8 cellular contexts compared by ENCODE assay signal in genomic region chr19:21328402-21328801, GRCh38. TPM values are rescaled to one million over a fixed set of nuclear protein-coding genes. Genes with fewer than 3 reads are reported as not detected.
DNase-seq lines count a peak whose midpoint lies in the region; ATAC-seq and TF ChIP-seq lines count a peak whose summit lies in the region.

No MANE protein-coding gene starts in this region.

- H3K4me1 ChIP-seq in CD8-positive, alpha-beta memory T cell (ENCODE audit: insufficient read depth, low read length): peaks cover 15% of the 10 kb centered on the region
- H3K4me1 ChIP-seq in spleen: peaks cover 11 to 41% (median 25%) of the 10 kb centered on the region in 6 donors

- peak overlapping the region; percentile 96 for H3K27ac ChIP-seq in CD8-positive, alpha-beta memory T cell (ENCODE audit: low read depth, low read length)
- peak overlapping the region; percentile 89 to 99 (median 96) for H3K27ac ChIP-seq in spleen

- H3K36me3 ChIP-seq in CD8-positive, alpha-beta memory T cell (ENCODE audit: insufficient read depth, low read length): peaks cover 4% of the 10 kb centered on the region
- peaks cover 0 to 38% (median 16%) of the 10 kb centered on the region in 6 donors for H3K36me3 ChIP-seq in spleen

- no peaks in the 10 kb centered on the region for H3K9me3 ChIP-seq in CD8-positive, alpha-beta memory T cell (ENCODE audit: low read length)
- H3K9me3 ChIP-seq in spleen: peaks cover 0 to 35% (median 17%) of the 10 kb centered on the region in 8 donors

- no peaks in the 10 kb centered on the region for H3K27me3 Mint-ChIP-seq in CD8-positive, alpha-beta memory T cell
- H3K27me3 Mint-ChIP-seq in IgD-negative memory B cell: no peaks in the 10 kb centered on the region
- no peaks in the 10 kb centered on the region for H3K27me3 Mint-ChIP-seq in activated naive CD8-positive, alpha-beta T cell treated with anti-CD3 and anti-CD28 coated beads, Interleukin-2, amount 50 U/mL, for 24 hours

- no peak for ATAC-seq in activated naive CD8-positive, alpha-beta T cell treated with anti-CD3 and anti-CD28 coated beads, Interleukin-2, amount 50 U/mL, for 24 hours
- ATAC-seq in GM21619 (IDR thresholded peaks at IDR 0.05; ENCODE audit: unreplicated experiment) (no peak), HG03565 (IDR thresholded peaks at IDR 0.05; ENCODE audit: unreplicated experiment) (no peak), GM18858 (IDR thresholded peaks at IDR 0.05; ENCODE audit: unreplicated experiment) (no peak)

- H3K27me3 ChIP-seq in CD8-positive, alpha-beta memory T cell (ENCODE audit: insufficient read depth, low read length, poor library complexity, severe bottlenecking): no peaks in the 10 kb centered on the region
- H3K27me3 ChIP-seq in spleen (replicated peaks in 1 of 7): no peaks in the 10 kb centered on the region

- WGBS in spleen, 5 donors: 7 to 16% (median 10%) methylated on average over 6 of the region's 6 CpGs

- no peak for DNase-seq in CD8-positive, alpha-beta memory T cell
- no peak for DNase-seq in activated naive CD8-positive, alpha-beta T cell treated with anti-CD3 and anti-CD28 coated beads, Interleukin-2, amount 50 U/mL, for 24 hours
- no peak for DNase-seq in spleen

- peaks cover 13 to 49% (median 15%) of the 10 kb centered on the region in 3 donors for H3K36me3 Mint-ChIP-seq in CD8-positive, alpha-beta memory T cell
- peaks cover 10% of the 10 kb centered on the region for H3K36me3 Mint-ChIP-seq in IgD-negative memory B cell
- H3K36me3 Mint-ChIP-seq in activated naive CD8-positive, alpha-beta T cell treated with anti-CD3 and anti-CD28 coated beads, Interleukin-2, amount 50 U/mL, for 24 hours (ENCODE audit: low read depth): peaks cover 42% of the 10 kb centered on the region

- TF ChIP-seq POLR2A in spleen (IDR thresholded peaks at IDR 0.05): no peak

- POLR2A ChIA-PET in CD8-positive, alpha-beta memory T cell (lab: Charles Lee): interaction anchor here (1.3 to 1.9 kb wide), 6 partner anchors 30 to 904 kb away, joined by 6 to 22 read pairs (median 10); partner anchors contain the start of genes ZNF429, ZNF43, ZNF430 and ZNF493

- CTCF ChIA-PET in CD8-positive, alpha-beta memory T cell (lab: Charles Lee): interaction anchor here (1.2 to 2.0 kb wide), 4 partner anchors 11 to 178 kb away, joined by 4 to 7 read pairs (median 6); partner anchors contain the start of genes ZNF429 and ZNF738

- no peak for TF ChIP-seq CTCF in spleen (IDR thresholded peaks at IDR 0.05 in 8 of 11, conservative IDR thresholded peaks at IDR 0.05 in 3 of 11)

- peaks cover 46 to 61% (median 56%) of the 10 kb centered on the region in 3 donors for H3K4me1 Mint-ChIP-seq in CD8-positive, alpha-beta memory T cell
- peaks cover 13 to 34% (median 30%) of the 10 kb centered on the region in 3 donors for H3K4me1 Mint-ChIP-seq in IgD-negative memory B cell
- peaks cover 39% of the 10 kb centered on the region for H3K4me1 Mint-ChIP-seq in activated naive CD8-positive, alpha-beta T cell treated with anti-CD3 and anti-CD28 coated beads, Interleukin-2, amount 50 U/mL, for 24 hours

- peak overlapping the region; percentile 97 to 99 (median 98) for H3K27ac Mint-ChIP-seq in CD8-positive, alpha-beta memory T cell
- peak overlapping the region; percentile 97 to 98 (median 98) for H3K27ac Mint-ChIP-seq in IgD-negative memory B cell
- H3K27ac Mint-ChIP-seq in activated naive CD8-positive, alpha-beta T cell treated with anti-CD3 and anti-CD28 coated beads, Interleukin-2, amount 50 U/mL, for 24 hours: peak overlapping the region; percentile 97

- peak overlapping the region; percentile 88 for H3K4me3 ChIP-seq in CD8-positive, alpha-beta memory T cell (ENCODE audit: low read length)
- H3K4me3 ChIP-seq in iPS-11a (ENCODE audit: low read depth, low read length) (peak overlapping the region; percentile 97), spleen (peak overlapping the region; percentile 50 to 90 (median 64))

- intact Hi-C loops in spleen (cut with DNase I; ENCODE audit: low total_unique reads): no loop called here

- H3K9me3 Mint-ChIP-seq in CD8-positive, alpha-beta memory T cell: peaks cover 0 to 6% (median 0%) of the 10 kb centered on the region in 5 donors
- H3K9me3 Mint-ChIP-seq in IgD-negative memory B cell: peaks cover 0 to 12% (median 4%) of the 10 kb centered on the region in 3 donors
- H3K9me3 Mint-ChIP-seq in activated naive CD8-positive, alpha-beta T cell treated with anti-CD3 and anti-CD28 coated beads, Interleukin-2, amount 50 U/mL, for 24 hours: peaks cover 21% of the 10 kb centered on the region

- H3K4me3 Mint-ChIP-seq in CD8-positive, alpha-beta memory T cell: peak overlapping the region; percentile 95 to 99 (median 98)
- H3K4me3 Mint-ChIP-seq in IgD-negative memory B cell: peak overlapping the region; percentile 96 to 99 (median 98)
- peak overlapping the region; percentile 92 for H3K4me3 Mint-ChIP-seq in activated naive CD8-positive, alpha-beta T cell treated with anti-CD3 and anti-CD28 coated beads, Interleukin-2, amount 50 U/mL, for 24 hours

RNA-seq across cellular contexts. Expression of gene ZNF708, which starts 0.8 kb away (rescaled TPM):
- total RNA-seq in CD8-positive, alpha-beta memory T cell: 10 to 100 TPM; 11.5 to 13.3 TPM
- 8.0 TPM for polyA plus RNA-seq in CD8-positive, alpha-beta memory T cell
- polyA plus RNA-seq in IgD-negative memory B cell (10.9 TPM), spleen (1 to 10 TPM; 4.9 to 7.0 (median 5.1) TPM)
- total RNA-seq in spleen: 10 to 100 TPM; 18.8 to 42.7 (median 22.9) TPM

RNA-seq across cellular contexts. Expression of gene ZNF738, which starts 30.4 kb away (rescaled TPM):
- 1 to 10 TPM; 8.3 to 8.4 TPM for total RNA-seq in CD8-positive, alpha-beta memory T cell
- polyA plus RNA-seq in CD8-positive, alpha-beta memory T cell: 4.2 TPM
- polyA plus RNA-seq in IgD-negative memory B cell (4.9 TPM), spleen (1 to 10 TPM; 4.5 to 7.4 (median 5.4) TPM)
- total RNA-seq in spleen: 10 to 100 TPM in 2 of 7 donors, 1 to 10 TPM in 5; 6.2 to 16.5 (median 9.3) TPM
